Comparison of ENCODE assay signal across 1 cellular context in the genomic region with DNA sequence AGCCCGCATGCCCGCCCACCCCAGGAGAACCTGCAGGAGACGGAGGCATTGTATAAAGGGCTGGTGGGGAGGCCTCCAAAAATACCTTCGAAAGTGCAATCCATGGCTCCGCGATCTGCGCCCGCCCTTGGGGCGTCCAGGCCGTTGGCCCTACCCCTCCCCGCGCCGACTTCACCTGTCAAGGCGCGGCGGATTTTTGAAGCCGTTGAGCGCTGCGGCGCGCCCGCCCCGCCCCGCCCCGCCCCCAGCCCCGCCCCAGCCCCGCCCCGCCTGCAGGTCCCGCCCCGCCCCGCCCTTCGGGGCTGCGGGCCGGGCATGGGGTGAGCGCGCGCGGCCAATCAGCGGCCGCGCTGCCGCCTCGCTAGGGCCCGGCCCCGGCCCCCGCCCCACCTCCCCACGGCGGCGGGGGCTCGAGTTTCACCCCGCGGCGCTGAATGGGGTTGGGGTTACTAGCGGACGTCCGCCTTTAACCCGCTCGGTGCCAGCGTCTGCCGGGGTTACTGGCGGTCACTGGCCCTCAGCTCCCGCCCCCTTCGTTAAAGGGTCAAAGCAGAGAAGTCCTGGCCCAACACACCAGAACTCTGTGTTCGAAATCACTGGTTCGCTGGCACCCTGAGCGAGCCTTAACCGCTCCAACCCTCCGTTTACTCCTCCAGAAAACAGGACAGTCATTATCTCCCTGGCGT.
TF ChIP-seq lines count a peak whose summit lies in the region.

No MANE protein-coding gene starts in this region.

TF ChIP-seq in HepG2, 621 proteins besides CTCF, POLR2A, EP300 and RAD21 (continued from another document and continues in another):
- TF ChIP-seq PRDM4 (CRISPR knock-in tag; IDR thresholded peaks at IDR 0.05; ENCODE audit: borderline replicate concordance) (no peak), ZNF205 (CRISPR knock-in tag; IDR thresholded peaks at IDR 0.05) (no peak), IKZF4 (CRISPR knock-in tag; IDR thresholded peaks at IDR 0.05; ENCODE audit: borderline replicate concordance, low read depth, not compliant biosample characterization) (no peak), ZBTB21 (CRISPR knock-in tag; IDR thresholded peaks at IDR 0.05) (no peak), KLF12 (CRISPR knock-in tag; IDR thresholded peaks at IDR 0.05; ENCODE audit: borderline replicate concordance) (peak; percentile 41; the same call in 1 of the 2 replicates), MED1 (CRISPR knock-in tag; IDR thresholded peaks at IDR 0.05) (peak; percentile 83), ZBTB7B (CRISPR knock-in tag; IDR thresholded peaks at IDR 0.05) (peak; percentile 58; the same call in 1 of the 2 replicates), ZFP36 (IDR thresholded peaks at IDR 0.05; ENCODE audit: borderline replicate concordance, low read depth, low read length, partially characterized antibody) (no peak), SAP130 (CRISPR knock-in tag; IDR thresholded peaks at IDR 0.05; ENCODE audit: low read depth) (peak; percentile 60), ZNF792 (CRISPR knock-in tag; IDR thresholded peaks at IDR 0.05) (peak; percentile 40; the same call in 1 of the 2 replicates), ZNF317 (CRISPR knock-in tag; IDR thresholded peaks at IDR 0.05) (no peak), ZNF367 (CRISPR knock-in tag; IDR thresholded peaks at IDR 0.05; ENCODE audit: borderline replicate concordance) (no peak), HNRNPLL (IDR thresholded peaks at IDR 0.05; ENCODE audit: low read depth, low read length, poor library complexity, severe bottlenecking) (peak; percentile 64), MXD4 (CRISPR knock-in tag; IDR thresholded peaks at IDR 0.05) (no peak), HES4 (CRISPR knock-in tag; IDR thresholded peaks at IDR 0.05; ENCODE audit: borderline replicate concordance) (no peak), YEATS2 (CRISPR knock-in tag; IDR thresholded peaks at IDR 0.05; ENCODE audit: borderline replicate concordance) (no peak), GABPB1 (CRISPR knock-in tag; IDR thresholded peaks at IDR 0.05) (peak; percentile 54; the same call in 1 of the 2 replicates), SP2 (CRISPR knock-in tag; IDR thresholded peaks at IDR 0.05) (no peak), SUZ12 (IDR thresholded peaks at IDR 0.05; ENCODE audit: low read depth, low read length) (no peak), TBX3 (IDR thresholded peaks at IDR 0.05; ENCODE audit: borderline replicate concordance) (0 out of 2 replicates have a peak, but pooled peaks have one; percentile 9), ZNF121 (CRISPR knock-in tag; IDR thresholded peaks at IDR 0.05) (no peak), IKZF1 (IDR thresholded peaks at IDR 0.05) (no peak), RFX1 (IDR thresholded peaks at IDR 0.05) (no peak), SOX5 (CRISPR knock-in tag; IDR thresholded peaks at IDR 0.05; ENCODE audit: borderline replicate concordance) (no peak; the same call in 1 of the 2 replicates), JDP2 (CRISPR knock-in tag; IDR thresholded peaks at IDR 0.05; ENCODE audit: borderline replicate concordance) (no peak), XRCC5 (optimal IDR thresholded peaks at IDR 0.05; ENCODE audit: low read length) (peak; percentile 18), MEIS1 (CRISPR knock-in tag; IDR thresholded peaks at IDR 0.05; ENCODE audit: borderline replicate concordance) (no peak), SP5 (CRISPR knock-in tag; IDR thresholded peaks at IDR 0.05; ENCODE audit: borderline replicate concordance, low read depth) (peak; percentile 68), TERF1 (CRISPR knock-in tag; IDR thresholded peaks at IDR 0.05) (no peak), E2F2 (CRISPR knock-in tag; IDR thresholded peaks at IDR 0.05; ENCODE audit: borderline replicate concordance) (no peak), ZSCAN25 (CRISPR knock-in tag; IDR thresholded peaks at IDR 0.05) (no peak), ARID2 (CRISPR knock-in tag; IDR thresholded peaks at IDR 0.05; ENCODE audit: borderline replicate concordance) (no peak), SMC3 (IDR thresholded peaks at IDR 0.05; ENCODE audit: low read length) (no peak), U2AF1 (optimal IDR thresholded peaks at IDR 0.05; ENCODE audit: low read depth, low read length) (no peak), ZNF557 (CRISPR knock-in tag; IDR thresholded peaks at IDR 0.05) (no peak), BHLHE40 (IDR thresholded peaks at IDR 0.05; ENCODE audit: low read length) (no peak), NFKB2 (CRISPR knock-in tag; IDR thresholded peaks at IDR 0.05; ENCODE audit: borderline replicate concordance) (peak; percentile 56; the same call in 1 of the 2 replicates), MEF2D (CRISPR knock-in tag; IDR thresholded peaks at IDR 0.05) (no peak), ZNF430 (CRISPR knock-in tag; IDR thresholded peaks at IDR 0.05) (peak; percentile 53; the same call in 1 of the 2 replicates), ZBTB3 (CRISPR knock-in tag; IDR thresholded peaks at IDR 0.05; ENCODE audit: borderline replicate concordance, low read depth) (no peak), ZNF790 (CRISPR knock-in tag; IDR thresholded peaks at IDR 0.05; ENCODE audit: borderline replicate concordance) (no peak), TP53 (CRISPR knock-in tag; conservative IDR thresholded peaks at IDR 0.05) (no peak), TGIF2 (CRISPR knock-in tag; IDR thresholded peaks at IDR 0.05) (no peak), ZNF891 (CRISPR knock-in tag; IDR thresholded peaks at IDR 0.05) (peak; percentile 7; the same call in 1 of the 2 replicates), ZFYVE20 (CRISPR knock-in tag; IDR thresholded peaks at IDR 0.05; ENCODE audit: borderline replicate concordance, low read depth) (no peak), NFRKB (IDR thresholded peaks at IDR 0.05) (no peak), TOE1 (CRISPR knock-in tag; IDR thresholded peaks at IDR 0.05) (no peak), FUBP1 (CRISPR knock-in tag; IDR thresholded peaks at IDR 0.05; ENCODE audit: borderline replicate concordance) (no peak), CENPBD1 (CRISPR knock-in tag; IDR thresholded peaks at IDR 0.05; ENCODE audit: borderline replicate concordance, low read depth) (no peak), NR2C2 (CRISPR knock-in tag; IDR thresholded peaks at IDR 0.05; ENCODE audit: borderline replicate concordance) (peak; percentile 48; the same call in 1 of the 2 replicates), NPAS2 (CRISPR knock-in tag; IDR thresholded peaks at IDR 0.05; ENCODE audit: borderline replicate concordance) (no peak)
- TF ChIP-seq, protein P1, sequence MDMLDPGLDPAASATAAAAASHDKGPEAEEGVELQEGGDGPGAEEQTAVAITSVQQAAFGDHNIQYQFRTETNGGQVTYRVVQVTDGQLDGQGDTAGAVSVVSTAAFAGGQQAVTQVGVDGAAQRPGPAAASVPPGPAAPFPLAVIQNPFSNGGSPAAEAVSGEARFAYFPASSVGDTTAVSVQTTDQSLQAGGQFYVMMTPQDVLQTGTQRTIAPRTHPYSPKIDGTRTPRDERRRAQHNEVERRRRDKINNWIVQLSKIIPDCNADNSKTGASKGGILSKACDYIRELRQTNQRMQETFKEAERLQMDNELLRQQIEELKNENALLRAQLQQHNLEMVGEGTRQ (IDR thresholded peaks at IDR 0.05; ENCODE audit: low read depth, low read length): no peak
- TF ChIP-seq, protein P1 (CRISPR knock-in tag; IDR thresholded peaks at IDR 0.05; ENCODE audit: borderline replicate concordance): 0 out of 2 replicates have a peak, but pooled peaks have one; percentile 23
- TF ChIP-seq, protein P2, sequence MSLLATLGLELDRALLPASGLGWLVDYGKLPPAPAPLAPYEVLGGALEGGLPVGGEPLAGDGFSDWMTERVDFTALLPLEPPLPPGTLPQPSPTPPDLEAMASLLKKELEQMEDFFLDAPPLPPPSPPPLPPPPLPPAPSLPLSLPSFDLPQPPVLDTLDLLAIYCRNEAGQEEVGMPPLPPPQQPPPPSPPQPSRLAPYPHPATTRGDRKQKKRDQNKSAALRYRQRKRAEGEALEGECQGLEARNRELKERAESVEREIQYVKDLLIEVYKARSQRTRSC (CRISPR knock-in tag; IDR thresholded peaks at IDR 0.05; ENCODE audit: low read depth): no peak
- TF ChIP-seq, protein P3, sequence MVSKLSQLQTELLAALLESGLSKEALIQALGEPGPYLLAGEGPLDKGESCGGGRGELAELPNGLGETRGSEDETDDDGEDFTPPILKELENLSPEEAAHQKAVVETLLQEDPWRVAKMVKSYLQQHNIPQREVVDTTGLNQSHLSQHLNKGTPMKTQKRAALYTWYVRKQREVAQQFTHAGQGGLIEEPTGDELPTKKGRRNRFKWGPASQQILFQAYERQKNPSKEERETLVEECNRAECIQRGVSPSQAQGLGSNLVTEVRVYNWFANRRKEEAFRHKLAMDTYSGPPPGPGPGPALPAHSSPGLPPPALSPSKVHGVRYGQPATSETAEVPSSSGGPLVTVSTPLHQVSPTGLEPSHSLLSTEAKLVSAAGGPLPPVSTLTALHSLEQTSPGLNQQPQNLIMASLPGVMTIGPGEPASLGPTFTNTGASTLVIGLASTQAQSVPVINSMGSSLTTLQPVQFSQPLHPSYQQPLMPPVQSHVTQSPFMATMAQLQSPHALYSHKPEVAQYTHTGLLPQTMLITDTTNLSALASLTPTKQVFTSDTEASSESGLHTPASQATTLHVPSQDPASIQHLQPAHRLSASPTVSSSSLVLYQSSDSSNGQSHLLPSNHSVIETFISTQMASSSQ (IDR thresholded peaks at IDR 0.05; ENCODE audit: low read depth): no peak
- TF ChIP-seq, protein P3 (CRISPR knock-in tag; IDR thresholded peaks at IDR 0.05; ENCODE audit: borderline replicate concordance): no peak; the same call in 1 of the 2 replicates
